1 cellular context compared by ENCODE assay signal in genomic region chr1:22056043-22056442, GRCh38.
TF ChIP-seq lines count a peak whose summit lies in the region.

No MANE protein-coding gene starts in this region.

TF ChIP-seq in neural cell, 6 proteins besides CTCF, POLR2A, EP300 and RAD21:
- TF ChIP-seq, protein P1, sequence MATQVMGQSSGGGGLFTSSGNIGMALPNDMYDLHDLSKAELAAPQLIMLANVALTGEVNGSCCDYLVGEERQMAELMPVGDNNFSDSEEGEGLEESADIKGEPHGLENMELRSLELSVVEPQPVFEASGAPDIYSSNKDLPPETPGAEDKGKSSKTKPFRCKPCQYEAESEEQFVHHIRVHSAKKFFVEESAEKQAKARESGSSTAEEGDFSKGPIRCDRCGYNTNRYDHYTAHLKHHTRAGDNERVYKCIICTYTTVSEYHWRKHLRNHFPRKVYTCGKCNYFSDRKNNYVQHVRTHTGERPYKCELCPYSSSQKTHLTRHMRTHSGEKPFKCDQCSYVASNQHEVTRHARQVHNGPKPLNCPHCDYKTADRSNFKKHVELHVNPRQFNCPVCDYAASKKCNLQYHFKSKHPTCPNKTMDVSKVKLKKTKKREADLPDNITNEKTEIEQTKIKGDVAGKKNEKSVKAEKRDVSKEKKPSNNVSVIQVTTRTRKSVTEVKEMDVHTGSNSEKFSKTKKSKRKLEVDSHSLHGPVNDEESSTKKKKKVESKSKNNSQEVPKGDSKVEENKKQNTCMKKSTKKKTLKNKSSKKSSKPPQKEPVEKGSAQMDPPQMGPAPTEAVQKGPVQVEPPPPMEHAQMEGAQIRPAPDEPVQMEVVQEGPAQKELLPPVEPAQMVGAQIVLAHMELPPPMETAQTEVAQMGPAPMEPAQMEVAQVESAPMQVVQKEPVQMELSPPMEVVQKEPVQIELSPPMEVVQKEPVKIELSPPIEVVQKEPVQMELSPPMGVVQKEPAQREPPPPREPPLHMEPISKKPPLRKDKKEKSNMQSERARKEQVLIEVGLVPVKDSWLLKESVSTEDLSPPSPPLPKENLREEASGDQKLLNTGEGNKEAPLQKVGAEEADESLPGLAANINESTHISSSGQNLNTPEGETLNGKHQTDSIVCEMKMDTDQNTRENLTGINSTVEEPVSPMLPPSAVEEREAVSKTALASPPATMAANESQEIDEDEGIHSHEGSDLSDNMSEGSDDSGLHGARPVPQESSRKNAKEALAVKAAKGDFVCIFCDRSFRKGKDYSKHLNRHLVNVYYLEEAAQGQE (IDR thresholded peaks at IDR 0.05; ENCODE audit: borderline replicate concordance): no peak
- TF ChIP-seq TAF1 (IDR thresholded peaks at IDR 0.05; ENCODE audit: low read depth): no peak
- TF ChIP-seq SMC3 (conservative IDR thresholded peaks at IDR 0.05; ENCODE audit: poor library complexity): no peak
- TF ChIP-seq EZH2 (IDR thresholded peaks at IDR 0.05; ENCODE audit: borderline replicate concordance, insufficient read depth, low read length, poor library complexity, severe bottlenecking): no peak
- no peak for TF ChIP-seq MXI1 (conservative IDR thresholded peaks at IDR 0.05; ENCODE audit: poor library complexity, severe bottlenecking)
- no peak for TF ChIP-seq POLR2AphosphoS5 (IDR thresholded peaks at IDR 0.05)
TF ChIP-seq in neural cell: peak in this region for 0.
